In genomic region chr5:126831175-126831574, GRCh38 we compare ENCODE assay signal across 17 cellular contexts. TPM values are rescaled to one million over a fixed set of nuclear protein-coding genes. Genes with fewer than 3 reads are reported as not detected.
DNase-seq lines count a peak whose midpoint lies in the region; ATAC-seq, FAIRE-seq and TF ChIP-seq lines count a peak whose summit lies in the region.
"Had no signal": no experiment of that assay in that cellular context is flagged by ENCODE, and none has a peak within 500 bp of the region (broad histone marks: within the 10 kb centered on the region; RNA-seq: fewer than 3 reads in every experiment).

No MANE protein-coding gene starts in this region.

- ATAC-seq in activated T-cell treated with anti-CD3 and anti-CD28 coated beads, Interleukin-2, amount 50 U/mL, for 72 hours (replicated peaks in 1 of 2) = no peak
- ATAC-seq in HG02884 (IDR thresholded peaks at IDR 0.05; ENCODE audit: unreplicated experiment) = no peak

- no peaks in the 10 kb centered on the region for H4K20me1 ChIP-seq in MM.1S (ENCODE audit: insufficient read depth, low read length)

- H3K4me2 ChIP-seq in MM.1S (ENCODE audit: low read depth, low read length) = no peak overlapping the region
- H3K4me2 ChIP-seq: BLaER1 treated with 17β-estradiol and CSF1 and Interleukin-3, amounts not matched to agents 10 nM and 100 nM had no signal

- TF ChIP-seq CTCF in MM.1S (IDR thresholded peaks at IDR 0.05; ENCODE audit: low read length) (no peak), choroid plexus epithelial cell (conservative IDR thresholded peaks at IDR 0.05; ENCODE audit: low read depth, low read length) (no peak), type B pancreatic cell (conservative IDR thresholded peaks at IDR 0.05) (no peak)

- peaks cover 23% of the 10 kb centered on the region for H3K36me3 ChIP-seq in MM.1S (replicated peaks; ENCODE audit: insufficient read depth, low read length)

- no peak overlapping the region for H3K9ac ChIP-seq in MM.1S (ENCODE audit: low read length)
- H3K9ac ChIP-seq: BLaER1 treated with 17β-estradiol and CSF1 and Interleukin-3, amounts not matched to agents 10 nM and 100 nM had no signal

- no peak for FAIRE-seq in frontal cortex (lab: Jason Lieb, UNC)
- FAIRE-seq: GM12892, RCC 7860 had no signal

- H3K4me3 ChIP-seq in MM.1S (ENCODE audit: low read length) (no peak overlapping the region), choroid plexus epithelial cell (ENCODE audit: low read depth, low read length) (no peak overlapping the region)
- H3K4me3 ChIP-seq: BLaER1 treated with 17β-estradiol and CSF1 and Interleukin-3, amounts not matched to agents 10 nM and 100 nM had no signal

- no peaks in the 10 kb centered on the region for H3K9me2 ChIP-seq in MM.1S (replicated peaks; ENCODE audit: insufficient read depth, low read length)

- peaks cover 19 to 62% of the 10 kb centered on the region in 2 donors for H3K36me3 Mint-ChIP-seq in activated T-cell treated with anti-CD3 and anti-CD28 coated beads, Interleukin-2, amount 50 U/mL, for 72 hours (ENCODE audit: insufficient read depth in 2 of 2)
- peaks cover 33% of the 10 kb centered on the region for H3K36me3 Mint-ChIP-seq in type B pancreatic cell

- peaks cover 65% of the 10 kb centered on the region for H3K79me2 ChIP-seq in MM.1S (ENCODE audit: low read length)

- no peaks in the 10 kb centered on the region for H3K4me1 ChIP-seq in MM.1S (ENCODE audit: low read length)

- H2AFZ ChIP-seq in MM.1S (ENCODE audit: low read length) = no peak overlapping the region

- no peaks in the 10 kb centered on the region for H3K27me3 Mint-ChIP-seq in activated T-cell treated with anti-CD3 and anti-CD28 coated beads, Interleukin-2, amount 50 U/mL, for 72 hours (ENCODE audit: low read depth)
- no peaks in the 10 kb centered on the region for H3K27me3 Mint-ChIP-seq in type B pancreatic cell

- DNase-seq in activated T-cell treated with anti-CD3 and anti-CD28 coated beads, Interleukin-2, amount 50 U/mL, for 72 hours = no peak
- DNase-seq in activated T-cell treated with anti-CD3 and anti-CD28 coated beads for 4 hours = no peak
- DNase-seq in MM.1S = peak; percentile 19
- peak; percentile 42 for DNase-seq in choroid plexus epithelial cell (ENCODE audit: low read depth)
- DNase-seq in type B pancreatic cell (ENCODE audit: extremely low spot score, unreplicated experiment) = no peak
- DNase-seq in stimulated activated CD8-positive, alpha-beta memory T cell treated with anti-CD3 and anti-CD28 coated beads, Interleukin-4, amount 100 ng/mL, for 48 hours = no peak
- no peak for DNase-seq in frontal cortex (ENCODE audit: low spot score in 2 of 2)
- DNase-seq: COR-L47, DMS153, NCI-H187, NCI-H446, NCI-H69, SHP77 had no signal

- no peak overlapping the region for H3K27ac ChIP-seq in MM.1S (ENCODE audit: low read length)
- H3K27ac ChIP-seq: BLaER1 treated with 17β-estradiol and CSF1 and Interleukin-3, amounts not matched to agents 10 nM and 100 nM had no signal

- H3K4me1 Mint-ChIP-seq in activated T-cell treated with anti-CD3 and anti-CD28 coated beads, Interleukin-2, amount 50 U/mL, for 72 hours (ENCODE audit: low read depth) = no peaks in the 10 kb centered on the region
- H3K4me1 Mint-ChIP-seq in type B pancreatic cell (ENCODE audit: unreplicated experiment) = peaks cover 5% of the 10 kb centered on the region

- H3K9me3 Mint-ChIP-seq in activated T-cell treated with anti-CD3 and anti-CD28 coated beads, Interleukin-2, amount 50 U/mL, for 72 hours = no peaks in the 10 kb centered on the region
- H3K9me3 Mint-ChIP-seq in type B pancreatic cell = no peaks in the 10 kb centered on the region

- H3K4me3 Mint-ChIP-seq in activated T-cell treated with anti-CD3 and anti-CD28 coated beads, Interleukin-2, amount 50 U/mL, for 72 hours = no peak overlapping the region
- H3K4me3 Mint-ChIP-seq in type B pancreatic cell = no peak overlapping the region

- H3K9me3 ChIP-seq in MM.1S (replicated peaks; ENCODE audit: insufficient read depth, low read length) = no peaks in the 10 kb centered on the region
- H3K9me3 ChIP-seq: BLaER1 treated with 17β-estradiol and CSF1 and Interleukin-3, amounts not matched to agents 10 nM and 100 nM had no signal

- no peaks in the 10 kb centered on the region for H3K27me3 ChIP-seq in MM.1S (replicated peaks; ENCODE audit: insufficient read depth, low read length)
- H3K27me3 ChIP-seq: BLaER1 treated with 17β-estradiol and CSF1 and Interleukin-3, amounts not matched to agents 10 nM and 100 nM had no signal

- no peaks in the 10 kb centered on the region for H3F3A ChIP-seq in MM.1S (ENCODE audit: insufficient read depth, low read length)

- H3K27ac Mint-ChIP-seq in activated T-cell treated with anti-CD3 and anti-CD28 coated beads, Interleukin-2, amount 50 U/mL, for 72 hours = peak overlapping the region; percentile 28
- H3K27ac Mint-ChIP-seq in type B pancreatic cell = peak overlapping the region; percentile 5

RNA-seq across cellular contexts. Expression of gene LMNB1, which starts 54.2 kb away (rescaled TPM):
- total RNA-seq in activated T-cell treated with anti-CD3 and anti-CD28 coated beads, Interleukin-2, amount 50 U/mL, for 72 hours = 100 to 1,000 TPM; 186 to 211 TPM
- total RNA-seq in type B pancreatic cell (ENCODE audit: low replicate concordance) (46.8 and 149 TPM in 2 replicates), frontal cortex (84.4 TPM)

Comparison
In these comparisons a context has a peak if more than half of its experiments do, and no peak if none do; other contexts are left out.
1. DNase-seq: peak in MM.1S (single experiment) and choroid plexus epithelial cell (single experiment); none in activated T-cell treated with anti-CD3 and anti-CD28 coated beads, Interleukin-2, amount 50 U/mL, for 72 hours (0 of 2), activated T-cell treated with anti-CD3 and anti-CD28 coated beads for 4 hours (single experiment), type B pancreatic cell (single experiment), stimulated activated CD8-positive, alpha-beta memory T cell treated with anti-CD3 and anti-CD28 coated beads, Interleukin-4, amount 100 ng/mL, for 48 hours (single experiment) and frontal cortex (0 of 2).